8 cellular contexts compared by ENCODE assay signal in genomic region chr11:86302092-86302793, GRCh38. TPM values are rescaled to one million over a fixed set of nuclear protein-coding genes. Genes with fewer than 3 reads are reported as not detected.
DNase-seq lines count a peak whose midpoint lies in the region; ATAC-seq and TF ChIP-seq lines count a peak whose summit lies in the region.

TSS of gene HIKESHI (plus strand) at chr11:86302240. CDS start at chr11:86302449, 209 bp downstream.

- H3K27ac Mint-ChIP-seq in activated B cell treated with CpG ODN at 0.5 μM for 24 hours, result peak within 1 kb of the TSS; percentile 94
- H3K27ac Mint-ChIP-seq in immature natural killer cell, result peak within 1 kb of the TSS; percentile 88 to 99 (median 97)

- H3K27me3 Mint-ChIP-seq in activated B cell treated with CpG ODN at 0.5 μM for 24 hours (no peaks in the 10 kb centered on the region), immature natural killer cell (ENCODE audit: low read depth in 3 of 3) (peaks cover 0 to 3% (median 2%) of the 10 kb centered on the region in 3 donors)

- H3K27ac ChIP-seq in caudate nucleus (ENCODE audit: low read depth, low read length), result peak within 1 kb of the TSS; percentile 91

- POLR2A ChIA-PET in activated B cell treated with CpG ODN at 0.5 μM for 24 hours (lab: Charles Lee), result interaction anchor here (0.5 to 2.2 kb wide), 8 partner anchors 9 to 447 kb away, joined by 3 to 16 read pairs (median 4); partner anchors contain the start of genes CCDC83 and PICALM

- CTCF ChIA-PET in activated B cell treated with CpG ODN at 0.5 μM for 24 hours (lab: Charles Lee), result interaction anchor here (1.2 to 2.7 kb wide), 3 partner anchors 11 to 447 kb away, joined by 4 to 8 read pairs (median 7); partner anchors contain the start of gene CCDC83

- H3K9me3 Mint-ChIP-seq in activated B cell treated with CpG ODN at 0.5 μM for 24 hours (no peaks in the 10 kb centered on the region), immature natural killer cell (no peaks in the 10 kb centered on the region)

- intact Hi-C loops in activated B cell treated with CpG ODN at 0.5 μM for 24 hours (cut with micrococcal nuclease), result loop anchor here (1.0 to 2.0 kb wide), 7 partner anchors 15 to 674 kb away; partner anchors contain the start of genes CCDC83, CREBZF, PICALM and TMEM126A

- peak; percentile 96 for DNase-seq in AG08395 (ENCODE audit: low spot score)
- peak; percentile 99 for DNase-seq in NCI-H345 (lab: John Stamatoyannopoulos, UW)
- DNase-seq in activated B cell treated with CpG ODN at 0.5 μM for 24 hours, result peak; percentile 72
- peak; percentile 70 to 100 (median 99) for DNase-seq in caudate nucleus (lab: John Stamatoyannopoulos, UW)
- DNase-seq in immature natural killer cell, result peak; percentile 79 to 84 (median 80)
- DNase-seq in smooth muscle cell of the brain vasculature (ENCODE audit: low read depth, low spot score), result peak; percentile 96

- peak; percentile 81 for TF ChIP-seq POLR2A in GM18951 (IDR thresholded peaks at IDR 0.05; ENCODE audit: extremely low read depth, insufficient read depth, insufficient read length)

- peaks cover 7% of the 10 kb centered on the region for H3K36me3 Mint-ChIP-seq in activated B cell treated with CpG ODN at 0.5 μM for 24 hours (ENCODE audit: low read depth)
- H3K36me3 Mint-ChIP-seq in immature natural killer cell, result peaks cover 0 to 4% (median 0%) of the 10 kb centered on the region in 3 donors

- ATAC-seq in HG03196 (IDR thresholded peaks at IDR 0.05; ENCODE audit: unreplicated experiment) (peak; percentile 99), activated B cell treated with CpG ODN at 0.5 μM for 24 hours (ENCODE audit: low read depth) (peak; percentile 98)

- H3K4me1 Mint-ChIP-seq in activated B cell treated with CpG ODN at 0.5 μM for 24 hours, result peaks cover 27% of the 10 kb centered on the region
- peaks cover 25 to 39% of the 10 kb centered on the region in 2 donors for H3K4me1 Mint-ChIP-seq in immature natural killer cell

- in situ Hi-C loops in GM18951 (cut with MboI; ENCODE audit: low sequenced_read_pairs, unreplicated experiment), result no loop called here

- H3K4me3 Mint-ChIP-seq in activated B cell treated with CpG ODN at 0.5 μM for 24 hours, result peak within 1 kb of the TSS; percentile 99
- peak within 1 kb of the TSS; percentile 97 to 100 (median 99) for H3K4me3 Mint-ChIP-seq in immature natural killer cell

- TF ChIP-seq CTCF in activated B cell treated with CpG ODN at 0.5 μM for 24 hours (IDR thresholded peaks at IDR 0.05), result no peak

RNA-seq across cellular contexts. Expression of gene HIKESHI, which starts in this region (rescaled TPM):
- 33.8 and 35.6 TPM in 2 replicates for total RNA-seq in activated B cell treated with CpG ODN at 0.5 μM for 24 hours
- 100 to 1,000 TPM in 1 of 3 donors, 10 to 100 TPM in 2; 80.6 to 108 (median 87.6) TPM for polyA plus RNA-seq in immature natural killer cell

Comparison
In these comparisons a context has a peak if more than half of its experiments do, and no peak if none do; other contexts are left out.
1. Peak in every context shown above with its lines: DNase-seq, ATAC-seq and H3K27ac ChIP-seq.